In genomic region chr15:72998226-72998625, GRCh38 we compare ENCODE assay signal across 18 cellular contexts. TPM values are rescaled to one million over a fixed set of nuclear protein-coding genes. Genes with fewer than 3 reads are reported as not detected.
DNase-seq lines count a peak whose midpoint lies in the region; ATAC-seq and TF ChIP-seq lines count a peak whose summit lies in the region.
"Had no signal": no experiment of that assay in that cellular context is flagged by ENCODE, and none has a peak within 500 bp of the region (broad histone marks: within the 10 kb centered on the region; RNA-seq: fewer than 3 reads in every experiment).

No MANE protein-coding gene starts in this region.

- ATAC-seq in mucosa of descending colon, result peak; percentile 40
- no peak for ATAC-seq in HG03108 (IDR thresholded peaks at IDR 0.05; ENCODE audit: unreplicated experiment)

- no peak overlapping the region for H3K4me3 ChIP-seq in epithelial cell of esophagus (ENCODE audit: low read length)
- no peak overlapping the region for H3K4me3 ChIP-seq in mucosa of descending colon
- H3K4me3 ChIP-seq: SJSA1 had no signal

- TF ChIP-seq CTCF in epithelial cell of esophagus (IDR thresholded peaks at IDR 0.05; ENCODE audit: insufficient read depth, low read depth, low read length, missing control alignments) (no peak), mucosa of descending colon (IDR thresholded peaks at IDR 0.05) (no peak)

- H3K4me1 ChIP-seq in mucosa of descending colon (ENCODE audit: low read depth), result peaks cover 14% of the 10 kb centered on the region

- DNase-seq in Ammon's horn (ENCODE audit: low spot score) (peak; percentile 17), NCI-H226 (peak; percentile 38), epithelial cell of esophagus (ENCODE audit: low read depth) (peak; percentile 88), mucosa of descending colon (no peak), SKM-1 treated with dmso at 0.1 percent for 144 hours (lab: John Stamatoyannopoulos, UW; ENCODE audit: unreplicated experiment) (no peak), 8988T (no peak)
- DNase-seq in stimulated activated CD4-positive, alpha-beta T cell treated with anti-CD3 and anti-CD28 coated beads, Interleukin-12 subunit alpha, Interleukin-12 subunit beta, amount 100 ng/mL, for 4 hours, result no peak
- DNase-seq: CD4-positive, CD25-positive, alpha-beta regulatory T cell; DMS53; HFFc6; MM.1S; NCI-H1105; NCI-H1930; NCI-H2171; NCI-H524 treated with DMSO at 0.1 percent for 48 hours; RPMI8226 had no signal

- intact Hi-C loops in mucosa of descending colon (cut with DNase I, micrococcal nuclease), result no loop called here

- H3K36me3 ChIP-seq in mucosa of descending colon (ENCODE audit: low read depth), result no peaks in the 10 kb centered on the region
- H3K36me3 ChIP-seq: SJSA1 had no signal

- no peaks in the 10 kb centered on the region for H3K9me3 ChIP-seq in mucosa of descending colon
- H3K9me3 ChIP-seq: SJSA1 had no signal

RNA-seq across cellular contexts. Expression of gene NEO1, which starts 54.0 kb away (rescaled TPM):
- total RNA-seq in mucosa of descending colon, result 100 to 1,000 TPM; 106 to 188 (median 166) TPM

Comparison
In these comparisons a context has a peak if more than half of its experiments do, and no peak if none do; other contexts are left out.
1. DNase-seq: peak in Ammon's horn (single experiment), NCI-H226 (single experiment) and epithelial cell of esophagus (single experiment); none in mucosa of descending colon (0 of 3), SKM-1 treated with dmso at 0.1 percent for 144 hours (single experiment), 8988T (single experiment) and stimulated activated CD4-positive, alpha-beta T cell treated with anti-CD3 and anti-CD28 coated beads, Interleukin-12 subunit alpha, Interleukin-12 subunit beta, amount 100 ng/mL, for 4 hours (single experiment).